Comparison of ENCODE assay signal across 15 cellular contexts in genomic region chr2:181404472-181404871, GRCh38. TPM values are rescaled to one million over a fixed set of nuclear protein-coding genes. Genes with fewer than 3 reads are reported as not detected.
DNase-seq lines count a peak whose midpoint lies in the region; ATAC-seq lines count a peak whose summit lies in the region.
"Had no signal": no experiment of that assay in that cellular context is flagged by ENCODE, and none has a peak within 500 bp of the region (broad histone marks: within the 10 kb centered on the region; RNA-seq: fewer than 3 reads in every experiment).

No MANE protein-coding gene starts in this region.

- H3K27ac Mint-ChIP-seq in activated T-helper 1 cell treated with anti-CD3 and anti-CD28 coated beads, Interleukin-12 subunit alpha, Interleukin-12 subunit beta, Interleukin-2, Interleukin-4 antibody, amounts not matched to agents 30 ng/mL and 10 ng/mL and 1 ng/mL, durations not matched to agents 14 hours and 24 hours and 36 hours = no peak overlapping the region
- H3K27ac Mint-ChIP-seq: CD4-positive, alpha-beta T cell; T-helper 17 cell had no signal

- no peaks in the 10 kb centered on the region for H3K27me3 ChIP-seq in BLaER1

- peaks cover 3% of the 10 kb centered on the region for H3K36me3 Mint-ChIP-seq in activated T-helper 1 cell treated with anti-CD3 and anti-CD28 coated beads, Interleukin-12 subunit alpha, Interleukin-12 subunit beta, Interleukin-2, Interleukin-4 antibody, amounts not matched to agents 30 ng/mL and 10 ng/mL and 1 ng/mL, durations not matched to agents 14 hours and 24 hours and 36 hours (ENCODE audit: low read depth)

- DNase-seq in SK-N-MC (ENCODE audit: low read depth, low spot score) = no peak
- no peak for DNase-seq in activated T-helper 1 cell treated with anti-CD3 and anti-CD28 coated beads, Interleukin-12 subunit alpha, Interleukin-12 subunit beta, Interleukin-2, Interleukin-4 antibody, amounts not matched to agents 30 ng/mL and 10 ng/mL and 1 ng/mL, durations not matched to agents 14 hours and 24 hours and 36 hours (ENCODE audit: low spot score)
- no peak for DNase-seq in AG08396 (ENCODE audit: low spot score)
- DNase-seq in hippocampal formation (lab: John Stamatoyannopoulos, UW) = no peak
- DNase-seq: CD4-positive, alpha-beta T cell; DMS79; NCI-H226; NCI-H69; Right ventricle myocardium superior; T-helper 17 cell had no signal

- no peak overlapping the region for H3K27ac ChIP-seq in BLaER1
- H3K27ac ChIP-seq in SK-N-MC = no peak overlapping the region

- no peaks in the 10 kb centered on the region for H3K9me3 Mint-ChIP-seq in activated T-helper 1 cell treated with anti-CD3 and anti-CD28 coated beads, Interleukin-12 subunit alpha, Interleukin-12 subunit beta, Interleukin-2, Interleukin-4 antibody, amounts not matched to agents 30 ng/mL and 10 ng/mL and 1 ng/mL, durations not matched to agents 14 hours and 24 hours and 36 hours
- H3K9me3 Mint-ChIP-seq: CD4-positive, alpha-beta T cell had no signal

- no peaks in the 10 kb centered on the region for H3K4me1 Mint-ChIP-seq in activated T-helper 1 cell treated with anti-CD3 and anti-CD28 coated beads, Interleukin-12 subunit alpha, Interleukin-12 subunit beta, Interleukin-2, Interleukin-4 antibody, amounts not matched to agents 30 ng/mL and 10 ng/mL and 1 ng/mL, durations not matched to agents 14 hours and 24 hours and 36 hours (ENCODE audit: low read depth)

- no peaks in the 10 kb centered on the region for H4K20me1 ChIP-seq in BLaER1

- ATAC-seq in GM18909 (IDR thresholded peaks at IDR 0.05; ENCODE audit: poor library complexity, unreplicated experiment) (peak; percentile 55), HG02759 (IDR thresholded peaks at IDR 0.05; ENCODE audit: unreplicated experiment) (peak; percentile 42), HG03108 (IDR thresholded peaks at IDR 0.05; ENCODE audit: unreplicated experiment) (no peak)
- ATAC-seq: Panc1, T-helper 17 cell had no signal

- H3K4me3 Mint-ChIP-seq in activated T-helper 1 cell treated with anti-CD3 and anti-CD28 coated beads, Interleukin-12 subunit alpha, Interleukin-12 subunit beta, Interleukin-2, Interleukin-4 antibody, amounts not matched to agents 30 ng/mL and 10 ng/mL and 1 ng/mL, durations not matched to agents 14 hours and 24 hours and 36 hours = no peak overlapping the region
- H3K4me3 Mint-ChIP-seq: CD4-positive, alpha-beta T cell; T-helper 17 cell had no signal

- peaks cover 41% of the 10 kb centered on the region for H3K4me1 ChIP-seq in BLaER1

- H3K4me2 ChIP-seq in BLaER1 = peak overlapping the region; percentile 32

- no peaks in the 10 kb centered on the region for H3K27me3 Mint-ChIP-seq in activated T-helper 1 cell treated with anti-CD3 and anti-CD28 coated beads, Interleukin-12 subunit alpha, Interleukin-12 subunit beta, Interleukin-2, Interleukin-4 antibody, amounts not matched to agents 30 ng/mL and 10 ng/mL and 1 ng/mL, durations not matched to agents 14 hours and 24 hours and 36 hours (ENCODE audit: insufficient read depth)
- H3K27me3 Mint-ChIP-seq: CD4-positive, alpha-beta T cell; T-helper 17 cell had no signal

- intact Hi-C loops in activated T-helper 1 cell treated with anti-CD3 and anti-CD28 coated beads, Interleukin-12 subunit alpha, Interleukin-12 subunit beta, Interleukin-2, Interleukin-4 antibody, amounts not matched to agents 30 ng/mL and 10 ng/mL and 1 ng/mL, durations not matched to agents 14 hours and 24 hours and 36 hours (cut with micrococcal nuclease) = no loop called here

- H3K4me3 ChIP-seq in BLaER1 (no peak overlapping the region), SK-N-MC (0 out of 2 replicates have a peak overlapping the region, but pooled peaks have one; percentile 23)

- H3K9me3 ChIP-seq in BLaER1 (peaks cover 10% of the 10 kb centered on the region; the same call in 1 of the 2 replicates), SK-N-MC (ENCODE audit: low read depth, low read length) (no peaks in the 10 kb centered on the region)

- no peaks in the 10 kb centered on the region for H3K36me3 ChIP-seq in BLaER1
- no peaks in the 10 kb centered on the region for H3K36me3 ChIP-seq in SK-N-MC (ENCODE audit: insufficient read depth, low read length)

- H3K9ac ChIP-seq in BLaER1 (no peak overlapping the region), SK-N-MC (ENCODE audit: insufficient read length) (no peak overlapping the region)

RNA-seq across cellular contexts. Expression of gene ITGA4, which starts 52.7 kb away (rescaled TPM):
- total RNA-seq in activated T-helper 1 cell treated with anti-CD3 and anti-CD28 coated beads, Interleukin-12 subunit alpha, Interleukin-12 subunit beta, Interleukin-2, Interleukin-4 antibody, amounts not matched to agents 30 ng/mL and 10 ng/mL and 1 ng/mL, durations not matched to agents 14 hours and 24 hours and 36 hours = 98.5 and 118 TPM in 2 replicates
